Comparison of ENCODE assay signal across 1 cellular context in genomic region chr14:74611672-74612345, GRCh38.
TF ChIP-seq lines count a peak whose summit lies in the region.

TSS of gene LTBP2 (minus strand) at chr14:74612237. CDS start at chr14:74611944, 293 bp downstream.

TF ChIP-seq in GM23338, 12 proteins besides CTCF, POLR2A, EP300 and RAD21 (continued from another document):
- no peak for TF ChIP-seq ZNF462 (CRISPR knock-in tag; IDR thresholded peaks at IDR 0.05)
- TF ChIP-seq JUNB (IDR thresholded peaks at IDR 0.05; ENCODE audit: unreplicated experiment): no peak
- no peak for TF ChIP-seq EZH2 (IDR thresholded peaks at IDR 0.05; ENCODE audit: low read depth, unreplicated experiment)
- TF ChIP-seq STAT1 (IDR thresholded peaks at IDR 0.05; ENCODE audit: unreplicated experiment): no peak
- no peak for TF ChIP-seq ZNF114 (CRISPR knock-in tag; IDR thresholded peaks at IDR 0.05)
- TF ChIP-seq ETS1 (IDR thresholded peaks at IDR 0.05): no peak
